14 cellular contexts compared by ENCODE assay signal in the genomic region with DNA sequence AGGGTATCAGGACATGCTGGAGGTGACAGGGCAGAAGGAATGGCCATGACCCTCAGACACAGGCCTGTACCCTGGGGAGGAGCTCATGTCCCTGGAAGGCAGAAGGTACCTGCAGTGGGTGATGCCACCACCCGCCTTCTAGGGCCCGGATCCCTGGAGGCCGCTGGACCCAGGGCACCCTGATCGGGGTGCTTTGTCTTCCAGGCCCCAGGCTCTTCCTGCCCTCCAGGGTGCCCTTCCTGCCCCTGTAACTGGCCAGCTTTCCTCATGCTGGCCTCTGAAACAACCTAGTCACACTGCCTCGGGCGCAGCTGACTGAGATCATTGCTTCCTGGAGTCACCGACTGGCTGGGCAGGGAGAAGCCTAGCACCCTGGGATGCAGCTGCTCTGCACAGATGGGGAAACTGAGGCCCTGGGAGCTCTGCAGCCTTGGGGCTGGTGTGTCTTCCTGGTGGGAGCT. TPM values are rescaled to one million over a fixed set of nuclear protein-coding genes. Genes with fewer than 3 reads are reported as not detected.
DNase-seq lines count a peak whose midpoint lies in the region; ATAC-seq and TF ChIP-seq lines count a peak whose summit lies in the region.
"Had no signal": no experiment of that assay in that cellular context is flagged by ENCODE, and none has a peak within 500 bp of the region (broad histone marks: within the 10 kb centered on the region; RNA-seq: fewer than 3 reads in every experiment).

No MANE protein-coding gene starts in this region.

- ATAC-seq in stimulated activated effector memory CD8-positive, alpha-beta T cell treated with anti-CD3 and anti-CD28 coated beads, Interleukin-12 subunit alpha, Interleukin-12 subunit beta, amount 100 ng/mL, for 72 hours = no peak
- ATAC-seq in HG02938 (IDR thresholded peaks at IDR 0.05; ENCODE audit: unreplicated experiment) (no peak), GM21717 (IDR thresholded peaks at IDR 0.05; ENCODE audit: unreplicated experiment) (no peak)

- no peak overlapping the region for H3K4me3 ChIP-seq in smooth muscle cell
- H3K4me3 ChIP-seq: Peyer's patch had no signal

- no peaks in the 10 kb centered on the region for H3K27me3 ChIP-seq in smooth muscle cell (ENCODE audit: low read depth)
- H3K27me3 ChIP-seq: Peyer's patch had no signal

- peaks cover 70% of the 10 kb centered on the region for H4K20me1 ChIP-seq in smooth muscle cell (ENCODE audit: low read depth)

- H3K36me3 ChIP-seq in smooth muscle cell (ENCODE audit: low read depth) = no peaks in the 10 kb centered on the region
- H3K36me3 ChIP-seq: Peyer's patch had no signal

- H3K9ac ChIP-seq in smooth muscle cell (ENCODE audit: low read depth) = no peak overlapping the region

- 91% methylated on average over 7 of the region's 7 CpGs for WGBS in smooth muscle cell (ENCODE audit: low lambda C conversion rate)

- no peak overlapping the region for H2AFZ ChIP-seq in smooth muscle cell (ENCODE audit: low read depth)

- no peak for TF ChIP-seq CTCF in smooth muscle cell (IDR thresholded peaks at IDR 0.05; ENCODE audit: borderline replicate concordance, insufficient read depth, poor library complexity, severe bottlenecking)

- H3K9me3 ChIP-seq in smooth muscle cell (replicated peaks; ENCODE audit: low read depth) = no peaks in the 10 kb centered on the region
- H3K9me3 ChIP-seq: Peyer's patch had no signal

- no peak for DNase-seq in activated naive CD4-positive, alpha-beta T cell treated with anti-CD3 and anti-CD28 coated beads for 36 hours
- DNase-seq in activated naive CD4-positive, alpha-beta T cell (lab: John Stamatoyannopoulos, UW) = no peak
- DNase-seq in RPMI8226 = peak; percentile 2
- DNase-seq in dermis blood vessel endothelial cell = peak; percentile 27
- DNase-seq in stimulated activated effector memory CD8-positive, alpha-beta T cell treated with anti-CD3 and anti-CD28 coated beads, Interleukin-12 subunit alpha, Interleukin-12 subunit beta, amount 100 ng/mL, for 72 hours (ENCODE audit: low spot score in 2 of 2) = no peak
- no peak for DNase-seq in smooth muscle cell (lab: John Stamatoyannopoulos, UW; ENCODE audit: unreplicated experiment)
- DNase-seq: effector CD8-positive, alpha-beta T cell; foreskin melanocyte; NCI-H1092 treated with DMSO at 0.1 percent for 48 hours; NCI-H510A treated with DMSO at 0.1 percent for 48 hours had no signal

- intact Hi-C loops in activated naive CD4-positive, alpha-beta T cell treated with anti-CD3 and anti-CD28 coated beads for 36 hours (cut with micrococcal nuclease) = no loop called here

- H3K79me2 ChIP-seq in smooth muscle cell (ENCODE audit: low read depth) = peaks cover 17% of the 10 kb centered on the region

- peak overlapping the region; percentile 99 for H3K27ac Mint-ChIP-seq in activated naive CD4-positive, alpha-beta T cell treated with anti-CD3 and anti-CD28 coated beads for 36 hours
- peak overlapping the region; percentile 100 for H3K27ac Mint-ChIP-seq in stimulated activated effector memory CD8-positive, alpha-beta T cell treated with anti-CD3 and anti-CD28 coated beads, Interleukin-12 subunit alpha, Interleukin-12 subunit beta, amount 100 ng/mL, for 72 hours
- H3K27ac Mint-ChIP-seq: type B pancreatic cell had no signal

- no peaks in the 10 kb centered on the region for H3K4me1 ChIP-seq in smooth muscle cell (ENCODE audit: low read depth)

- H3K4me3 Mint-ChIP-seq in activated naive CD4-positive, alpha-beta T cell treated with anti-CD3 and anti-CD28 coated beads for 36 hours = no peak overlapping the region
- peak overlapping the region; percentile 97 for H3K4me3 Mint-ChIP-seq in stimulated activated effector memory CD8-positive, alpha-beta T cell treated with anti-CD3 and anti-CD28 coated beads, Interleukin-12 subunit alpha, Interleukin-12 subunit beta, amount 100 ng/mL, for 72 hours
- H3K4me3 Mint-ChIP-seq: type B pancreatic cell had no signal

- peaks cover 12% of the 10 kb centered on the region for H3K36me3 Mint-ChIP-seq in activated naive CD4-positive, alpha-beta T cell treated with anti-CD3 and anti-CD28 coated beads for 36 hours (ENCODE audit: low read depth)
- peaks cover 34% of the 10 kb centered on the region for H3K36me3 Mint-ChIP-seq in stimulated activated effector memory CD8-positive, alpha-beta T cell treated with anti-CD3 and anti-CD28 coated beads, Interleukin-12 subunit alpha, Interleukin-12 subunit beta, amount 100 ng/mL, for 72 hours
- H3K36me3 Mint-ChIP-seq: type B pancreatic cell had no signal

- peaks cover 1% of the 10 kb centered on the region for H3K9me3 Mint-ChIP-seq in activated naive CD4-positive, alpha-beta T cell treated with anti-CD3 and anti-CD28 coated beads for 36 hours
- no peaks in the 10 kb centered on the region for H3K9me3 Mint-ChIP-seq in stimulated activated effector memory CD8-positive, alpha-beta T cell treated with anti-CD3 and anti-CD28 coated beads, Interleukin-12 subunit alpha, Interleukin-12 subunit beta, amount 100 ng/mL, for 72 hours
- H3K9me3 Mint-ChIP-seq: type B pancreatic cell had no signal

- no peak overlapping the region for H3K27ac ChIP-seq in smooth muscle cell (ENCODE audit: low read depth)

- H3K27me3 Mint-ChIP-seq in activated naive CD4-positive, alpha-beta T cell treated with anti-CD3 and anti-CD28 coated beads for 36 hours (ENCODE audit: low read depth) = no peaks in the 10 kb centered on the region
- H3K27me3 Mint-ChIP-seq: type B pancreatic cell had no signal

- CTCF ChIA-PET in activated naive CD4-positive, alpha-beta T cell treated with anti-CD3 and anti-CD28 coated beads for 36 hours (lab: Charles Lee) = interaction anchor here (0.7 to 2.0 kb wide), 4 partner anchors 11 to 392 kb away, joined by 3 to 8 read pairs (median 4); no protein-coding TSS in a partner anchor

- H3F3A ChIP-seq in smooth muscle cell (ENCODE audit: low read depth) = no peaks in the 10 kb centered on the region

- H3K4me1 Mint-ChIP-seq in activated naive CD4-positive, alpha-beta T cell treated with anti-CD3 and anti-CD28 coated beads for 36 hours (ENCODE audit: low read depth) = peaks cover 84% of the 10 kb centered on the region
- peaks cover 93% of the 10 kb centered on the region for H3K4me1 Mint-ChIP-seq in stimulated activated effector memory CD8-positive, alpha-beta T cell treated with anti-CD3 and anti-CD28 coated beads, Interleukin-12 subunit alpha, Interleukin-12 subunit beta, amount 100 ng/mL, for 72 hours

- H3K4me2 ChIP-seq in smooth muscle cell = no peak overlapping the region

RNA-seq across cellular contexts. Expression of gene ADCY7, which starts 5.8 kb away (rescaled TPM):
- 10 to 100 TPM; 73.4 to 89.6 TPM for total RNA-seq in activated naive CD4-positive, alpha-beta T cell treated with anti-CD3 and anti-CD28 coated beads for 36 hours
- total RNA-seq in dermis blood vessel endothelial cell = 4.4 and 5.1 TPM in 2 replicates
- 31.6 and 37.1 TPM in 2 replicates for total RNA-seq in smooth muscle cell
- 28.1 and 30.7 TPM in 2 replicates for polyA plus RNA-seq in smooth muscle cell

Comparison
In these comparisons a context has a peak if more than half of its experiments do, and no peak if none do; other contexts are left out.
1. DNase-seq: peak in RPMI8226 (single experiment) and dermis blood vessel endothelial cell (single experiment); none in activated naive CD4-positive, alpha-beta T cell treated with anti-CD3 and anti-CD28 coated beads for 36 hours (single experiment), activated naive CD4-positive, alpha-beta T cell (0 of 4), stimulated activated effector memory CD8-positive, alpha-beta T cell treated with anti-CD3 and anti-CD28 coated beads, Interleukin-12 subunit alpha, Interleukin-12 subunit beta, amount 100 ng/mL, for 72 hours (0 of 2) and smooth muscle cell (single experiment).